Comparison of ENCODE assay signal across 1 cellular context in the genomic region with DNA sequence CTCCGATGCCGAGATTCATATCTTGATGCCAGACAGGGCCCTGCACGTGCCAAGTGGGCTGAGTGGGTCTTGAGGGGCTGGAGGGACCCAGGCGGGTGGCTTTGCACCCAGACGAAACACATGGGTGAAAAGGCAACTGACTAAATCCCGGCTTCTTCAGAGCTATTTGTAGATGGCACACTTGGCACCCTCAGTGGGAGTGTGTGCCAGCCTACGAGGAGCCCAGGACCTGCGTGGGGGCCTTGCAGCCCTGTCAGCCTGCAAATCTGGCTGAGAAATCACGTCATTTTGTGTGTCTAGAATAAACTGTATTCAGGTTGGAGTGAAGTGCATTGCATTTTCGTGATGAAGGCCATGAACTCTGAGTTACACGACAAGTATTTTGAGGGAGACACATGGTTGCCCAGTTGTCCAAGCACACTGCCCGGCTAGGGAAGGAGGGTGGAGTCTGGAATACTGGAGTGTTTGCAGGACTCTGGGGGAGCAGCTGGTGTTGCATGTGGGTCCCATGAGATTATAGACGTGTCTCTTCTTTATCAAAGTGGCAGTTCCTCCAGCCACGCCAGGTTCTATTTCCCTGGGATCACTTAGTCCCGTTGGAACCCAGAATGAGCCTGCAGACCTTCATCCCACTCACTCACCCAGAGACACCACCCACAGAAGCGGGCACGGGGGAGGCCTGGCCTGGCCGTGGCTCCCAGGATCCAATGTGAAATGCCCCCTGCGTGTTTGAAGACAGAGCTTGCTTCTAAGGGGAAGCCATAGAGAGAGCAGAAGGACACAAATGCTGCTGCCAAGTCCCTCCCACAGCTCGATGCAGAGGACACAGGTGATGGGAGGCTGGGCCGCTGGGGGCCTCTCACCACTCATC.
TF ChIP-seq lines count a peak whose summit lies in the region.

No MANE protein-coding gene starts in this region.

TF ChIP-seq in H1, 55 proteins besides CTCF, POLR2A, EP300 and RAD21:
- TF ChIP-seq, protein P1, sequence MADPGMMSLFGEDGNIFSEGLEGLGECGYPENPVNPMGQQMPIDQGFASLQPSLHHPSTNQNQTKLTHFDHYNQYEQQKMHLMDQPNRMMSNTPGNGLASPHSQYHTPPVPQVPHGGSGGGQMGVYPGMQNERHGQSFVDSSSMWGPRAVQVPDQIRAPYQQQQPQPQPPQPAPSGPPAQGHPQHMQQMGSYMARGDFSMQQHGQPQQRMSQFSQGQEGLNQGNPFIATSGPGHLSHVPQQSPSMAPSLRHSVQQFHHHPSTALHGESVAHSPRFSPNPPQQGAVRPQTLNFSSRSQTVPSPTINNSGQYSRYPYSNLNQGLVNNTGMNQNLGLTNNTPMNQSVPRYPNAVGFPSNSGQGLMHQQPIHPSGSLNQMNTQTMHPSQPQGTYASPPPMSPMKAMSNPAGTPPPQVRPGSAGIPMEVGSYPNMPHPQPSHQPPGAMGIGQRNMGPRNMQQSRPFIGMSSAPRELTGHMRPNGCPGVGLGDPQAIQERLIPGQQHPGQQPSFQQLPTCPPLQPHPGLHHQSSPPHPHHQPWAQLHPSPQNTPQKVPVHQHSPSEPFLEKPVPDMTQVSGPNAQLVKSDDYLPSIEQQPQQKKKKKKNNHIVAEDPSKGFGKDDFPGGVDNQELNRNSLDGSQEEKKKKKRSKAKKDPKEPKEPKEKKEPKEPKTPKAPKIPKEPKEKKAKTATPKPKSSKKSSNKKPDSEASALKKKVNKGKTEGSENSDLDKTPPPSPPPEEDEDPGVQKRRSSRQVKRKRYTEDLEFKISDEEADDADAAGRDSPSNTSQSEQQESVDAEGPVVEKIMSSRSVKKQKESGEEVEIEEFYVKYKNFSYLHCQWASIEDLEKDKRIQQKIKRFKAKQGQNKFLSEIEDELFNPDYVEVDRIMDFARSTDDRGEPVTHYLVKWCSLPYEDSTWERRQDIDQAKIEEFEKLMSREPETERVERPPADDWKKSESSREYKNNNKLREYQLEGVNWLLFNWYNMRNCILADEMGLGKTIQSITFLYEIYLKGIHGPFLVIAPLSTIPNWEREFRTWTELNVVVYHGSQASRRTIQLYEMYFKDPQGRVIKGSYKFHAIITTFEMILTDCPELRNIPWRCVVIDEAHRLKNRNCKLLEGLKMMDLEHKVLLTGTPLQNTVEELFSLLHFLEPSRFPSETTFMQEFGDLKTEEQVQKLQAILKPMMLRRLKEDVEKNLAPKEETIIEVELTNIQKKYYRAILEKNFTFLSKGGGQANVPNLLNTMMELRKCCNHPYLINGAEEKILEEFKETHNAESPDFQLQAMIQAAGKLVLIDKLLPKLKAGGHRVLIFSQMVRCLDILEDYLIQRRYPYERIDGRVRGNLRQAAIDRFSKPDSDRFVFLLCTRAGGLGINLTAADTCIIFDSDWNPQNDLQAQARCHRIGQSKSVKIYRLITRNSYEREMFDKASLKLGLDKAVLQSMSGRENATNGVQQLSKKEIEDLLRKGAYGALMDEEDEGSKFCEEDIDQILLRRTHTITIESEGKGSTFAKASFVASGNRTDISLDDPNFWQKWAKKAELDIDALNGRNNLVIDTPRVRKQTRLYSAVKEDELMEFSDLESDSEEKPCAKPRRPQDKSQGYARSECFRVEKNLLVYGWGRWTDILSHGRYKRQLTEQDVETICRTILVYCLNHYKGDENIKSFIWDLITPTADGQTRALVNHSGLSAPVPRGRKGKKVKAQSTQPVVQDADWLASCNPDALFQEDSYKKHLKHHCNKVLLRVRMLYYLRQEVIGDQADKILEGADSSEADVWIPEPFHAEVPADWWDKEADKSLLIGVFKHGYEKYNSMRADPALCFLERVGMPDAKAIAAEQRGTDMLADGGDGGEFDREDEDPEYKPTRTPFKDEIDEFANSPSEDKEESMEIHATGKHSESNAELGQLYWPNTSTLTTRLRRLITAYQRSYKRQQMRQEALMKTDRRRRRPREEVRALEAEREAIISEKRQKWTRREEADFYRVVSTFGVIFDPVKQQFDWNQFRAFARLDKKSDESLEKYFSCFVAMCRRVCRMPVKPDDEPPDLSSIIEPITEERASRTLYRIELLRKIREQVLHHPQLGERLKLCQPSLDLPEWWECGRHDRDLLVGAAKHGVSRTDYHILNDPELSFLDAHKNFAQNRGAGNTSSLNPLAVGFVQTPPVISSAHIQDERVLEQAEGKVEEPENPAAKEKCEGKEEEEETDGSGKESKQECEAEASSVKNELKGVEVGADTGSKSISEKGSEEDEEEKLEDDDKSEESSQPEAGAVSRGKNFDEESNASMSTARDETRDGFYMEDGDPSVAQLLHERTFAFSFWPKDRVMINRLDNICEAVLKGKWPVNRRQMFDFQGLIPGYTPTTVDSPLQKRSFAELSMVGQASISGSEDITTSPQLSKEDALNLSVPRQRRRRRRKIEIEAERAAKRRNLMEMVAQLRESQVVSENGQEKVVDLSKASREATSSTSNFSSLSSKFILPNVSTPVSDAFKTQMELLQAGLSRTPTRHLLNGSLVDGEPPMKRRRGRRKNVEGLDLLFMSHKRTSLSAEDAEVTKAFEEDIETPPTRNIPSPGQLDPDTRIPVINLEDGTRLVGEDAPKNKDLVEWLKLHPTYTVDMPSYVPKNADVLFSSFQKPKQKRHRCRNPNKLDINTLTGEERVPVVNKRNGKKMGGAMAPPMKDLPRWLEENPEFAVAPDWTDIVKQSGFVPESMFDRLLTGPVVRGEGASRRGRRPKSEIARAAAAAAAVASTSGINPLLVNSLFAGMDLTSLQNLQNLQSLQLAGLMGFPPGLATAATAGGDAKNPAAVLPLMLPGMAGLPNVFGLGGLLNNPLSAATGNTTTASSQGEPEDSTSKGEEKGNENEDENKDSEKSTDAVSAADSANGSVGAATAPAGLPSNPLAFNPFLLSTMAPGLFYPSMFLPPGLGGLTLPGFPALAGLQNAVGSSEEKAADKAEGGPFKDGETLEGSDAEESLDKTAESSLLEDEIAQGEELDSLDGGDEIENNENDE (IDR thresholded peaks at IDR 0.05; ENCODE audit: insufficient replicate concordance, low read length): no peak
- no peak for TF ChIP-seq GABPA (IDR thresholded peaks at IDR 0.05; ENCODE audit: borderline replicate concordance, insufficient read depth, low read length)
- no peak for TF ChIP-seq CEBPB (IDR thresholded peaks at IDR 0.05; ENCODE audit: low read depth, low read length)
- no peak for TF ChIP-seq CHD2 (IDR thresholded peaks at IDR 0.05; ENCODE audit: low read length)
- TF ChIP-seq TAF1 (IDR thresholded peaks at IDR 0.05; ENCODE audit: low read depth, low read length): no peak
- TF ChIP-seq EGR1 (IDR thresholded peaks at IDR 0.05; ENCODE audit: borderline replicate concordance, low read depth, low read length): no peak
- no peak for TF ChIP-seq YY1 (IDR thresholded peaks at IDR 0.05; ENCODE audit: low read depth, low read length)
- no peak for TF ChIP-seq JUN (IDR thresholded peaks at IDR 0.05; ENCODE audit: low read depth, low read length)
- TF ChIP-seq, protein P2, sequence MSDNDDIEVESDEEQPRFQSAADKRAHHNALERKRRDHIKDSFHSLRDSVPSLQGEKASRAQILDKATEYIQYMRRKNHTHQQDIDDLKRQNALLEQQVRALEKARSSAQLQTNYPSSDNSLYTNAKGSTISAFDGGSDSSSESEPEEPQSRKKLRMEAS (IDR thresholded peaks at IDR 0.05): no peak
- TF ChIP-seq BRCA1 (IDR thresholded peaks at IDR 0.05; ENCODE audit: low read depth, low read length): no peak
- no peak for TF ChIP-seq POLR2AphosphoS5 (IDR thresholded peaks at IDR 0.05; ENCODE audit: low read depth, low read length)
- no peak for TF ChIP-seq RNF2 (IDR thresholded peaks at IDR 0.05; ENCODE audit: borderline replicate concordance, low read depth, low read length, missing control alignments, poor library complexity, severe bottlenecking)
- TF ChIP-seq SAP30 (IDR thresholded peaks at IDR 0.05; ENCODE audit: insufficient read depth, insufficient replicate concordance, low read length): no peak
- no peak for TF ChIP-seq SP2 (IDR thresholded peaks at IDR 0.05; ENCODE audit: low read length)
TF ChIP-seq in H1: peak in this region for 0.
